ENCODE assay signal across 30 cellular contexts in genomic region chr10:113469796-113470195, GRCh38.
"Had no signal": no experiment of that assay in that cellular context is flagged by ENCODE, and none has a peak within 500 bp of the region (broad histone marks: within the 10 kb centered on the region; RNA-seq: fewer than 3 reads in every experiment).

No MANE protein-coding gene starts in this region.

- H3K9me3 ChIP-seq: esophagus squamous epithelium had no signal

- H3K36me3 ChIP-seq: brain microvascular endothelial cell, esophagus squamous epithelium, WERI-Rb-1 had no signal

- DNase-seq: activated B cell treated with CpG ODN at 0.5 μM for 24 hours; activated CD4-positive, alpha-beta T cell treated with anti-CD3 and anti-CD28 coated beads for 48 hours; activated CD4-positive, alpha-beta T cell treated with anti-CD3 and anti-CD28 coated beads, Interleukin-2, amount 50 U/mL, for 1 hour; activated CD4-positive, alpha-beta T cell treated with anti-CD3 and anti-CD28 coated beads, Interleukin-2, amount 50 U/mL, for 48 hours; activated CD8-positive, alpha-beta memory T cell treated with anti-CD3 and anti-CD28 coated beads for 24 hours; activated CD8-positive, alpha-beta T cell treated with anti-CD3 and anti-CD28 coated beads for 36 hours; activated effector memory CD4-positive, alpha-beta T cell treated with Interleukin-2 at 50 U/mL for 16 hours; activated gamma-delta T cell treated with Interleukin-2 at 50 U/mL for 16 hours; activated naive CD4-positive, alpha-beta T cell treated with anti-CD3 and anti-CD28 coated beads, Interleukin-2, amount 50 U/mL, for 16 hours; activated naive CD4-positive, alpha-beta T cell treated with Interleukin-2 at 50 U/mL for 16 hours; activated T-cell treated with anti-CD3 and anti-CD28 coated beads, Interleukin-2, amount 50 U/mL, for 4 hours; amniotic stem cell; anterior cingulate cortex; brain microvascular endothelial cell; caudate nucleus; cortex of kidney; dermis blood vessel endothelial cell; effector CD4-positive, alpha-beta T cell; effector memory CD8-positive, alpha-beta T cell; erythroblast; esophagus squamous epithelium; foreskin fibroblast; head of caudate nucleus; T-helper 17 cell; T1000; WERI-Rb-1 had no signal

- H3K4me3 Mint-ChIP-seq: activated B cell treated with CpG ODN at 0.5 μM for 24 hours; activated CD8-positive, alpha-beta T cell treated with anti-CD3 and anti-CD28 coated beads for 36 hours; activated naive CD8-positive, alpha-beta T cell; activated T-cell treated with anti-CD3 and anti-CD28 coated beads, Interleukin-2, amount 50 U/mL, for 4 hours; activated T-helper 17 cell treated with anti-CD3 and anti-CD28 coated beads, Interleukin-2, amount 50 U/mL, for 72 hours; effector memory CD8-positive, alpha-beta T cell; T-helper 17 cell; T-helper 2 cell treated with Interferon-gamma antibody and Interleukin-4, amounts not matched to agents 5 μg/mL and 100 μg/mL, for 36 hours had no signal

- H3K27ac ChIP-seq: brain microvascular endothelial cell, esophagus squamous epithelium, WERI-Rb-1 had no signal

- H3K27ac Mint-ChIP-seq: activated B cell treated with CpG ODN at 0.5 μM for 24 hours; activated CD8-positive, alpha-beta T cell treated with anti-CD3 and anti-CD28 coated beads for 36 hours; activated naive CD8-positive, alpha-beta T cell; activated T-helper 17 cell treated with anti-CD3 and anti-CD28 coated beads, Interleukin-2, amount 50 U/mL, for 72 hours; effector memory CD8-positive, alpha-beta T cell; T-helper 17 cell; T-helper 2 cell treated with Interferon-gamma antibody and Interleukin-4, amounts not matched to agents 5 μg/mL and 100 μg/mL, for 36 hours had no signal

- ATAC-seq: activated CD4-positive, CD25-positive, alpha-beta regulatory T cell treated with anti-CD3 and anti-CD28 coated beads, Interleukin-2, amount 50 U/mL, for 24 hours; activated CD8-positive, alpha-beta T cell treated with anti-CD3 and anti-CD28 coated beads for 36 hours; activated T-cell treated with anti-CD3 and anti-CD28 coated beads, Interleukin-2, amount 50 U/mL, for 4 hours; activated T-helper 17 cell treated with anti-CD3 and anti-CD28 coated beads, Interleukin-2, amount 50 U/mL, for 72 hours; effector memory CD8-positive, alpha-beta T cell; T-helper 17 cell had no signal

- H3K36me3 Mint-ChIP-seq: activated naive CD8-positive, alpha-beta T cell had no signal

- H3K4me3 ChIP-seq: esophagus squamous epithelium had no signal

- H3K27me3 ChIP-seq: brain microvascular endothelial cell, esophagus squamous epithelium had no signal

- H3K9me3 Mint-ChIP-seq: activated CD8-positive, alpha-beta T cell treated with anti-CD3 and anti-CD28 coated beads for 36 hours; activated T-cell treated with anti-CD3 and anti-CD28 coated beads, Interleukin-2, amount 50 U/mL, for 4 hours; activated T-helper 17 cell treated with anti-CD3 and anti-CD28 coated beads, Interleukin-2, amount 50 U/mL, for 72 hours; effector memory CD8-positive, alpha-beta T cell; T-helper 2 cell treated with Interferon-gamma antibody and Interleukin-4, amounts not matched to agents 5 μg/mL and 100 μg/mL, for 36 hours had no signal

- H3K4me1 Mint-ChIP-seq: activated B cell treated with CpG ODN at 0.5 μM for 24 hours; activated T-helper 17 cell treated with anti-CD3 and anti-CD28 coated beads, Interleukin-2, amount 50 U/mL, for 72 hours; T-helper 17 cell had no signal

- H3K27me3 Mint-ChIP-seq: activated B cell treated with CpG ODN at 0.5 μM for 24 hours had no signal
